1 cellular context compared by ENCODE assay signal in genomic region chr3:172580680-172581079, GRCh38.
TF ChIP-seq lines count a peak whose summit lies in the region.

No MANE protein-coding gene starts in this region.

TF ChIP-seq in GM23338, 12 proteins besides CTCF, POLR2A, EP300 and RAD21 (continued from another document):
- TF ChIP-seq REST (IDR thresholded peaks at IDR 0.05; ENCODE audit: unreplicated experiment) (no peak), NANOG (IDR thresholded peaks at IDR 0.05; ENCODE audit: borderline replicate concordance) (no peak), ZNF331 (CRISPR knock-in tag; IDR thresholded peaks at IDR 0.05; ENCODE audit: low read depth) (no peak), CREB1 (CRISPR knock-in tag; IDR thresholded peaks at IDR 0.05; ENCODE audit: low read depth) (no peak)
TF ChIP-seq in GM23338: peak in this region for 0.
